Comparison of ENCODE assay signal across 8 cellular contexts in genomic region chr16:2009791-2010510, GRCh38. TPM values are rescaled to one million over a fixed set of nuclear protein-coding genes. Genes with fewer than 3 reads are reported as not detected.
DNase-seq lines count a peak whose midpoint lies in the region; ATAC-seq and TF ChIP-seq lines count a peak whose summit lies in the region.

Gene ZNF598, minus strand, starts transcription at chr16:2009821.

- peak within 1 kb of the TSS; percentile 58; the same call in 1 of the 2 replicates for H2AFZ ChIP-seq in OCI-LY3 (ENCODE audit: low read depth, low read length)

- H3K27ac ChIP-seq in OCI-LY3 (ENCODE audit: low read length), result peak within 1 kb of the TSS; percentile 68
- H3K27ac ChIP-seq in esophagus (ENCODE audit: low read depth in 2 of 2, low read length in 1 of 2), result peak within 1 kb of the TSS; percentile 93 to 97
- H3K27ac ChIP-seq in muscle layer of colon (ENCODE audit: low read depth, low read length), result peak within 1 kb of the TSS; percentile 86

- TF ChIP-seq CTCF in CD14-positive monocyte (IDR thresholded peaks at IDR 0.05) (no peak), OCI-LY3 (IDR thresholded peaks at IDR 0.05; ENCODE audit: low read depth, low read length) (no peak)

- H3K4me3 ChIP-seq in OCI-LY3 (ENCODE audit: low read length) (peak within 1 kb of the TSS; percentile 95), esophagus (ENCODE audit: low read depth in 1 of 2, low read length in 2 of 2) (peak within 1 kb of the TSS; percentile 84 to 88), muscle layer of colon (ENCODE audit: low read depth in 1 of 2, low read length in 2 of 2) (peak within 1 kb of the TSS; percentile 75 to 96)

- H3K9me3 ChIP-seq in OCI-LY3 (ENCODE audit: insufficient read depth, low read length) (no peaks in the 10 kb centered on the region), esophagus (ENCODE audit: control insufficient read depth in 2 of 2, insufficient read depth in 1 of 2, low read depth in 1 of 2, low read length in 1 of 2) (no peaks in the 10 kb centered on the region), muscle layer of colon (ENCODE audit: low read length) (no peaks in the 10 kb centered on the region)

- DNase-seq in CD14-positive monocyte (ENCODE audit: low spot score), result peak; percentile 69
- DNase-seq in HS-27A (ENCODE audit: low read depth), result peak; percentile 47
- DNase-seq in activated T-cell treated with anti-CD3 and anti-CD28 coated beads, Interleukin-2, amount 50 U/mL, for 24 hours, result peak; percentile 87
- DNase-seq in stimulated activated CD8-positive, alpha-beta memory T cell treated with anti-CD3 and anti-CD28 coated beads, Interleukin-7, amount 100 ng/mL, for 1 hour (ENCODE audit: low read depth in 2 of 2), result peak; percentile 50 to 63

- intact Hi-C loops in CD14-positive monocyte (cut with micrococcal nuclease), result loop anchor here (5.0 to 10.0 kb wide), 4 partner anchors 37 to 245 kb away; partner anchors contain the start of genes ECI1 (in 1 of the 2), NTHL1 (in 1 of the 2) and TSC2 (in 1 of the 2)

- peaks cover 0 to 2% (median 0%) of the 10 kb centered on the region in 7 donors for H3K9me3 Mint-ChIP-seq in CD14-positive monocyte
- H3K9me3 Mint-ChIP-seq in activated T-cell treated with anti-CD3 and anti-CD28 coated beads, Interleukin-2, amount 50 U/mL, for 24 hours, result no peaks in the 10 kb centered on the region

- no peaks in the 10 kb centered on the region for H3K27me3 ChIP-seq in OCI-LY3 (ENCODE audit: low read depth, low read length)
- no peaks in the 10 kb centered on the region for H3K27me3 ChIP-seq in esophagus (ENCODE audit: control insufficient read depth in 1 of 2, insufficient read depth in 2 of 2, low read length in 2 of 2)
- no peaks in the 10 kb centered on the region for H3K27me3 ChIP-seq in muscle layer of colon (ENCODE audit: control insufficient read depth in 1 of 2, insufficient read depth in 2 of 2, low read length in 2 of 2)

- H3K4me1 ChIP-seq in OCI-LY3 (ENCODE audit: low read length) (peaks cover 21% of the 10 kb centered on the region), esophagus (ENCODE audit: control insufficient read depth in 2 of 2, insufficient read depth in 2 of 2, low read length in 1 of 2) (peaks cover 10 to 34% of the 10 kb centered on the region in 2 donors), muscle layer of colon (ENCODE audit: insufficient read depth, low read length) (peaks cover 36% of the 10 kb centered on the region)

- H3K9ac ChIP-seq in OCI-LY3 (ENCODE audit: low read length) (peak within 1 kb of the TSS; percentile 96), muscle layer of colon (ENCODE audit: low read length) (peak within 1 kb of the TSS; percentile 54)

- H3K79me2 ChIP-seq in OCI-LY3 (ENCODE audit: low read length), result peaks cover 57% of the 10 kb centered on the region

- H3K4me1 Mint-ChIP-seq in CD14-positive monocyte, result peaks cover 43% of the 10 kb centered on the region
- peaks cover 44% of the 10 kb centered on the region for H3K4me1 Mint-ChIP-seq in activated T-cell treated with anti-CD3 and anti-CD28 coated beads, Interleukin-2, amount 50 U/mL, for 24 hours (ENCODE audit: low read depth)

- peak within 1 kb of the TSS; percentile 84 to 92 for H3K4me3 Mint-ChIP-seq in CD14-positive monocyte
- peak within 1 kb of the TSS; percentile 91 for H3K4me3 Mint-ChIP-seq in activated T-cell treated with anti-CD3 and anti-CD28 coated beads, Interleukin-2, amount 50 U/mL, for 24 hours

- H3K36me3 ChIP-seq in OCI-LY3 (replicated peaks; ENCODE audit: low read depth, low read length) (peaks cover 12% of the 10 kb centered on the region), esophagus (ENCODE audit: control insufficient read depth in 2 of 2, insufficient read depth in 2 of 2, low read length in 1 of 2) (peaks cover 0 to 17% of the 10 kb centered on the region in 2 donors), muscle layer of colon (ENCODE audit: insufficient read depth, low read length) (peaks cover 5% of the 10 kb centered on the region)

- 1 to 3% methylated on average over 36 to 52 of the region's 52 CpGs for WGBS in esophagus, 2 donors

- peak within 1 kb of the TSS; percentile 95 to 98 (median 97) for H3K27ac Mint-ChIP-seq in CD14-positive monocyte
- H3K27ac Mint-ChIP-seq in activated T-cell treated with anti-CD3 and anti-CD28 coated beads, Interleukin-2, amount 50 U/mL, for 24 hours, result peak within 1 kb of the TSS; percentile 94

- H4K20me1 ChIP-seq in OCI-LY3 (ENCODE audit: insufficient read depth, low read length), result peaks cover 41% of the 10 kb centered on the region

- peaks cover 4 to 7% of the 10 kb centered on the region in 2 donors for H3K36me3 Mint-ChIP-seq in CD14-positive monocyte
- peaks cover 48% of the 10 kb centered on the region for H3K36me3 Mint-ChIP-seq in activated T-cell treated with anti-CD3 and anti-CD28 coated beads, Interleukin-2, amount 50 U/mL, for 24 hours (ENCODE audit: low read depth)

- peaks cover 0 to 1% (median 0%) of the 10 kb centered on the region in 3 donors for H3K27me3 Mint-ChIP-seq in CD14-positive monocyte (ENCODE audit: low read depth in 3 of 3)
- no peaks in the 10 kb centered on the region for H3K27me3 Mint-ChIP-seq in activated T-cell treated with anti-CD3 and anti-CD28 coated beads, Interleukin-2, amount 50 U/mL, for 24 hours

- H3K4me2 ChIP-seq in OCI-LY3 (ENCODE audit: low read length), result peak within 1 kb of the TSS; percentile 99

- ATAC-seq in GM19395 (IDR thresholded peaks at IDR 0.05; ENCODE audit: unreplicated experiment), result peak; percentile 67

RNA-seq across cellular contexts. Expression of gene ZNF598, which starts in this region (rescaled TPM):
- polyA plus RNA-seq in CD14-positive monocyte, result 1 to 10 TPM; 1.4 to 1.5 TPM
- polyA plus RNA-seq in esophagus, result 10 to 100 TPM; 27.9 to 36.4 TPM

Comparison
In these comparisons a context has a peak if more than half of its experiments do, and no peak if none do; other contexts are left out.
1. Peak in every context shown above with its lines: DNase-seq, ATAC-seq, H3K4me3 ChIP-seq and H3K27ac ChIP-seq.
2. RNA of gene ZNF598 (polyA plus RNA-seq): 27.9 to 36.4 TPM in esophagus; 1.4 to 1.5 TPM in CD14-positive monocyte; every median in the first group is over 10 times any median in the second.